In the genomic region with DNA sequence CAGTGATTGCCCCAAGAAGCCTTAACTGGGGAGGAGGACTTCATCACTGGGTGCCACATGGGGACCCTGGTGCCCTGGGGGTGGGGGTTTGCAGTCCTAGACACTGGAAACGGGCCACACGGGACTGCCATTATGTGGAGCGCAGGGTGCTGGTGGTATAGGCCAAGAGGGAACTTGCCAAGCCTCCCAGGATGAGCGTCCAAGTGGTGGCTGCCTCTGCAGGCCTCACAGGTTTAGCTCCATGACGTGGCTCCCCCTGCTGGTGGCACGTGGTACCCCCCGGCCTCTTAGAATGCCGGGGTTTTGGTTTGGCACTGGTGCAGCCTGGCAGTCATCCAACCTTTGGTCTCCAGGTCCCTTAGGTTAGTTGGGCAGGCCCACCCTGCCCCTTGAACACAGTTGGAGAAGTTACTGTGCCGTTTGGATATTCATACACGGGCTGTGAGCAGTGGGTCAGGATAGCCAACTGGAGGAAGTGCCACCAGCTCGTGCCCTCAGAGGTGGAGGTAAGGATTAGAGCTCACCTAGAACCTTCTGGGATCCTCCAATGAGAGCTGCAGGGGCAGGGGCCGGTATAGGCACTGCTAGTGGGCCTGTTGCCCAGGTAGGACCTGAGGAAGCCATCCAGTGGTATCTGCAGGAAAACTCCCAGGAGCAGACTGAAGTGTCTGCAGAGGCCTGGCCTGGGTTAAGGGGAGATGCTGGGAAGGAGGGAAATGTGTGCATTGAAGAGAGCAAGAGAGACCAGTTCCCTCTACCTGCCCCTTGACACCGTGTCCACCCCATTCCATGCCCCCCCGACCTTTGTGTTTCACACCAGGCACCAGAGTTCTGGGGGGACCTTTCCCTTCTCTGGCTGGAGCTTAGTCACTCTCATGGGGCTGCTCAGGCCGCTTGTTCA, we compare ENCODE assay signal across 8 cellular contexts. TPM values are rescaled to one million over a fixed set of nuclear protein-coding genes. Genes with fewer than 3 reads are reported as not detected.
DNase-seq lines count a peak whose midpoint lies in the region; ATAC-seq and TF ChIP-seq lines count a peak whose summit lies in the region.

No MANE protein-coding gene starts in this region.

- no peak for TF ChIP-seq POLR2A in HCT116 (IDR thresholded peaks at IDR 0.05; ENCODE audit: borderline replicate concordance, extremely low read depth, insufficient read depth, insufficient read length)
- no peak for TF ChIP-seq POLR2A in spleen (IDR thresholded peaks at IDR 0.05)

- H3K79me2 ChIP-seq in HCT116 (ENCODE audit: insufficient read depth, low read length) (peaks cover 37% of the 10 kb centered on the region), mammary epithelial cell (ENCODE audit: insufficient read depth, low read length) (peaks cover 41% of the 10 kb centered on the region)

- no peak for TF ChIP-seq RAD21 in HCT116 (IDR thresholded peaks at IDR 0.05; ENCODE audit: low read depth)

- dilution Hi-C loops in mammary epithelial cell (cut with HindIII; ENCODE audit: low sequenced_read_pairs): no loop called here

- peaks cover 5 to 22% (median 18%) of the 10 kb centered on the region in 3 donors for H3K36me3 Mint-ChIP-seq in immature natural killer cell

- H3K9me2 ChIP-seq in HCT116 (ENCODE audit: insufficient read depth): no peaks in the 10 kb centered on the region

- in situ Hi-C loops in mammary epithelial cell (cut with MboI; ENCODE audit: low sequenced_read_pairs in 2 of 2): loop anchor here (5.0 kb wide), 2 partner anchors 37 to 102 kb away; no protein-coding TSS in a partner anchor

- peak; percentile 57 for ATAC-seq in HCT116
- ATAC-seq in HG02571 (IDR thresholded peaks at IDR 0.05; ENCODE audit: unreplicated experiment): no peak

- H3K4me1 ChIP-seq in HCT116 (ENCODE audit: control insufficient read depth in 1 of 2, insufficient read depth in 2 of 2, low read length in 2 of 2) (peaks cover 27 to 70% of the 10 kb centered on the region in 2 experiments), mammary epithelial cell (ENCODE audit: insufficient read depth, low read length) (peaks cover 16% of the 10 kb centered on the region), spleen (peaks cover 31 to 69% (median 58%) of the 10 kb centered on the region in 6 donors)

- BruUV-seq in HCT116 (replicated peaks; lab: Mats Ljungman, UMichigan) (no TSS peak), mammary epithelial cell (replicated peaks; lab: Mats Ljungman, UMichigan) (no TSS peak)

- peaks cover 43 to 56% (median 53%) of the 10 kb centered on the region in 3 donors for H3K27me3 Mint-ChIP-seq in immature natural killer cell (ENCODE audit: low read depth in 3 of 3)

- POLR2A ChIA-PET in HCT116 (lab: Charles Lee): interaction anchor here (0.6 to 6.5 kb wide), 19 partner anchors 10 to 337 kb away, joined by 3 to 50 read pairs (median 4); partner anchors contain the start of gene NCL

- CTCF ChIA-PET in HCT116 (lab: Charles Lee): interaction anchor here (0.6 to 5.7 kb wide), 26 partner anchors 11 to 250 kb away, joined by 3 to 185 read pairs (median 4); partner anchors contain the start of gene NCL
- CTCF ChIA-PET in mammary epithelial cell (lab: Charles Lee; ENCODE audit: low non-redundant PET): interaction anchor here (0.6 to 2.7 kb wide), 5 partner anchors 11 to 168 kb away, joined by 3 to 58 read pairs (median 6); no protein-coding TSS in a partner anchor

- peak overlapping the region; percentile 35 to 79 (median 67) for H3K4me3 Mint-ChIP-seq in immature natural killer cell

- H3K27me3 ChIP-seq in HCT116 (ENCODE audit: insufficient read depth, low read length) (no peaks in the 10 kb centered on the region), mammary epithelial cell (ENCODE audit: insufficient read depth, low read length) (no peaks in the 10 kb centered on the region), spleen (replicated peaks in 1 of 7) (no peaks in the 10 kb centered on the region)

- WGBS in mammary epithelial cell (ENCODE audit: low coverage, missing lambda C conversion rate): 25% methylated on average over 10 of the region's 15 CpGs
- 19 to 27% (median 21%) methylated on average over 9 to 15 of the region's 15 CpGs for WGBS in spleen, 5 donors

- peak in 2 of 3 experiments; percentile 88 to 91; a peak in 4 of 6 replicates for TF ChIP-seq CTCF in HCT116 (IDR thresholded peaks at IDR 0.05 in 2 of 3, conservative IDR thresholded peaks at IDR 0.05 in 1 of 3; ENCODE audit: borderline replicate concordance in 1 of 3, insufficient read depth in 1 of 3, low read depth in 2 of 3, low read length in 2 of 3)
- peak; percentile 85 for TF ChIP-seq CTCF in VCaP (conservative IDR thresholded peaks at IDR 0.05)
- peak; percentile 87 to 97 for TF ChIP-seq CTCF in mammary epithelial cell (conservative IDR thresholded peaks at IDR 0.05 in 1 of 2, IDR thresholded peaks at IDR 0.05 in 1 of 2; ENCODE audit: extremely low read depth in 1 of 2, insufficient read depth in 1 of 2, low read depth in 1 of 2, low read length in 2 of 2)
- TF ChIP-seq CTCF in spleen (IDR thresholded peaks at IDR 0.05 in 8 of 11, conservative IDR thresholded peaks at IDR 0.05 in 3 of 11): peak; percentile 90 to 98 (median 93)

- H4K20me1 ChIP-seq in HCT116 (ENCODE audit: insufficient read depth) (peaks cover 26% of the 10 kb centered on the region; the same call in 1 of the 2 replicates), mammary epithelial cell (ENCODE audit: insufficient read depth, low read length) (peaks cover 16% of the 10 kb centered on the region)

- RAD21 ChIA-PET in HCT116 (lab: Charles Lee; ENCODE audit: low non-redundant PET in 1 of 2, low total read pairs in 2 of 2, uncharacterized antibody in 2 of 2, unreplicated experiment in 2 of 2): interaction anchor here (0.8 to 4.2 kb wide), 7 partner anchors 36 to 102 kb away, joined by 3 to 31 read pairs (median 9); no protein-coding TSS in a partner anchor

- H3K9me3 ChIP-seq in HCT116 (ENCODE audit: control insufficient read depth in 1 of 2, insufficient read depth in 1 of 2, low read depth in 1 of 2, low read length in 2 of 2) (no peaks in the 10 kb centered on the region), mammary epithelial cell (replicated peaks; ENCODE audit: insufficient read depth, low read length) (no peaks in the 10 kb centered on the region), spleen (peaks cover 0 to 5% (median 0%) of the 10 kb centered on the region in 8 donors)

- peaks cover 39 to 44% of the 10 kb centered on the region in 2 donors for H3K4me1 Mint-ChIP-seq in immature natural killer cell

- H3K27ac ChIP-seq in HCT116 (ENCODE audit: low read depth, low read length) (peak overlapping the region; percentile 68), VCaP (peak overlapping the region; percentile 25; the same call in 1 of the 2 replicates), mammary epithelial cell (ENCODE audit: insufficient read depth, low read depth, low read length) (no peak overlapping the region), spleen (peak overlapping the region; percentile 23 to 83 (median 66))

- intact Hi-C loops in HCT116 (cut with micrococcal nuclease) (loop anchor here (1.0 to 2.0 kb wide), 3 partner anchors 66 to 151 kb away; no protein-coding TSS in a partner anchor), mammary epithelial cell (cut with micrococcal nuclease) (loop anchor here (1.0 to 5.0 kb wide), 2 partner anchors 68 to 102 kb away; partner anchors contain the start of gene PDE6D), spleen (cut with DNase I; ENCODE audit: low total_unique reads) (loop anchor here (2.0 to 10.0 kb wide), 3 partner anchors 33 to 102 kb away; no protein-coding TSS in a partner anchor)

- H2AFZ ChIP-seq in HCT116 (ENCODE audit: low read depth, low read length, poor library complexity, severe bottlenecking): no peak overlapping the region
- no peak overlapping the region for H2AFZ ChIP-seq in mammary epithelial cell (ENCODE audit: low read depth, low read length)

- peak overlapping the region; percentile 93 to 99 (median 98) for H3K27ac Mint-ChIP-seq in immature natural killer cell

- peak overlapping the region; percentile 57 for H3K9ac ChIP-seq in HCT116 (ENCODE audit: low read length)
- H3K9ac ChIP-seq in mammary epithelial cell (ENCODE audit: insufficient read depth, low read length): no peak overlapping the region

- H3K9me3 Mint-ChIP-seq in immature natural killer cell: peaks cover 0 to 2% (median 0%) of the 10 kb centered on the region in 6 donors

- H3K36me3 ChIP-seq in HCT116 (ENCODE audit: control insufficient read depth in 1 of 2, insufficient read depth in 2 of 2, low read length in 2 of 2) (peaks cover 19 to 33% of the 10 kb centered on the region in 2 experiments), mammary epithelial cell (ENCODE audit: insufficient read depth, low read length) (peaks cover 8% of the 10 kb centered on the region), spleen (peaks cover 0 to 36% (median 18%) of the 10 kb centered on the region in 6 donors)

- peak; percentile 88 for DNase-seq in COLO668 (lab: John Stamatoyannopoulos, UW; ENCODE audit: unreplicated experiment)
- DNase-seq in HCT116 (ENCODE audit: low read depth, low spot score): peak; percentile 92
- peak; percentile 96 for DNase-seq in NCI-H2196 (lab: John Stamatoyannopoulos, UW; ENCODE audit: unreplicated experiment)
- DNase-seq in mammary epithelial cell: peak; percentile 74
- DNase-seq in immature natural killer cell: peak; percentile 87 to 89 (median 89)
- DNase-seq in spleen: peak; percentile 96

- H3K4me3 ChIP-seq in HCT116 (replicated peaks in 1 of 2; ENCODE audit: low read depth in 1 of 2, low read length in 2 of 2) (no peak overlapping the region), mammary epithelial cell (replicated peaks in 1 of 3; ENCODE audit: insufficient read depth in 1 of 3, low read depth in 2 of 3, low read length in 3 of 3) (no peak overlapping the region), spleen (peak overlapping the region in 1 of 8 donors; percentile 39)

- peak overlapping the region; percentile 26 for H3K4me2 ChIP-seq in HCT116 (ENCODE audit: low read length)
- H3K4me2 ChIP-seq in mammary epithelial cell (ENCODE audit: insufficient read depth, low read depth, low read length): no peak overlapping the region

TF ChIP-seq in HCT116, 20 proteins besides CTCF, POLR2A, EP300 and RAD21 (continues in another document):
- TF ChIP-seq YY1 (IDR thresholded peaks at IDR 0.05; ENCODE audit: extremely low read depth, insufficient replicate concordance, low read depth, low read length): peak; percentile 31
- no peak for TF ChIP-seq SIN3A (IDR thresholded peaks at IDR 0.05; ENCODE audit: low read depth)
- TF ChIP-seq EZH2phosphoT487 (IDR thresholded peaks at IDR 0.05; ENCODE audit: borderline replicate concordance): no peak
- TF ChIP-seq TCF7L2 (IDR thresholded peaks at IDR 0.05; ENCODE audit: borderline replicate concordance, extremely low read depth, insufficient read depth, insufficient read length): peak; percentile 45

RNA-seq across cellular contexts. Expression of gene PTMA, which starts 5.7 kb away (rescaled TPM):
- total RNA-seq in HCT116 (2021; ENCODE audit: unreplicated experiment): 2,752 TPM
- 2,841 and 3,306 TPM in 2 replicates for polyA plus RNA-seq in HCT116 (2012)
- 100 to 1,000 TPM; 300 to 544 TPM for total RNA-seq in mammary epithelial cell
- 651 TPM for polyA plus RNA-seq in mammary epithelial cell
- 178 TPM for polyA minus RNA-seq in mammary epithelial cell
- 1,000 to 10,000 TPM in 2 of 3 donors, 100 to 1,000 TPM in 1; 953 to 2,361 (median 1,987) TPM for polyA plus RNA-seq in immature natural killer cell
- total RNA-seq in spleen: 100 to 1,000 TPM; 509 to 901 (median 767) TPM
- 1,000 to 10,000 TPM; 1,653 to 2,114 (median 1,725) TPM for polyA plus RNA-seq in spleen
